8 cellular contexts compared by ENCODE assay signal in the genomic region with DNA sequence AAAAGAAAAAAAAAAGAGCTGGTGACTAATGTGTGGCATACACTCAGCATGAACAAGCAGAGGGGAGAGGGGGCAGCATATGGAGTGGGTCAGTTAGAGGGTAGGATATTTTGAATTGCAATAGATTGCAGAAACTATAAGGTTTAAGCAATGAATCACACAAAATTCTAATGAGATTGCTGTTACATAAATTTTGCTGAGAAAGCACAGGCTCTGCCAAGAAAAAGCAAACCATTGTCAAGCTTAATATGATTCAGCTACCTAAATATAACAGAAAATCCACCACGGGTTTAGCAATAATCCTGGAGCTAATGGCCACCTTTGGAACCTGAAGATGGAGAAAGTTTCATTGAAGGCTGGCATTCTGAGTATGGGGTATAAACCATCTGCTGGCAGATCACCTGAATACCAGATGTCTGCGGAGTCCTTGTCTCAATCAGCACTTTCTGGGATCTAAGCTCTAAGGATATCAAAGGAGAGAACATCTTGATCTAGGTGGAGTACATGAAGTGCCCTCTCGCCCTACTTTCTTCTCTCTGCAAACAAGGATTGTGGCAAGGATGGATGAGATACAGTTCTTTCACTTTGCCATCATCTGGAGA. TPM values are rescaled to one million over a fixed set of nuclear protein-coding genes. Genes with fewer than 3 reads are reported as not detected.
DNase-seq lines count a peak whose midpoint lies in the region; ATAC-seq and TF ChIP-seq lines count a peak whose summit lies in the region.

No MANE protein-coding gene starts in this region.

- H3K27ac ChIP-seq in Karpas-422 (ENCODE audit: low read length) (peak overlapping the region; percentile 9; the same call in 1 of the 2 replicates), heart left ventricle (peak overlapping the region in 4 of 12 donors; percentile 40 to 55 (median 48))

- no peak overlapping the region for H2AFZ ChIP-seq in Karpas-422 (ENCODE audit: low read length)

- H3K27me3 ChIP-seq in Karpas-422 (ENCODE audit: low read length) (no peaks in the 10 kb centered on the region), heart left ventricle (no peaks in the 10 kb centered on the region)

- no peak for ATAC-seq in HG03432 (IDR thresholded peaks at IDR 0.05; ENCODE audit: unreplicated experiment)
- no peak for ATAC-seq in HG02852 (IDR thresholded peaks at IDR 0.05; ENCODE audit: unreplicated experiment)
- no peak for ATAC-seq in GM21526 (IDR thresholded peaks at IDR 0.05; ENCODE audit: low FRiP score, unreplicated experiment)
- ATAC-seq in heart left ventricle, result no peak

- H3K36me3 ChIP-seq in Karpas-422 (ENCODE audit: insufficient read depth, low read length), result peaks cover 15% of the 10 kb centered on the region; the same call in 1 of the 2 replicates
- peaks cover 0 to 53% (median 35%) of the 10 kb centered on the region in 9 donors for H3K36me3 ChIP-seq in heart left ventricle

- no peak for TF ChIP-seq CTCF in chondrocyte (IDR thresholded peaks at IDR 0.05)
- TF ChIP-seq CTCF in heart left ventricle (IDR thresholded peaks at IDR 0.05), result no peak

- no peak overlapping the region for H3K4me2 ChIP-seq in Karpas-422 (ENCODE audit: low read depth, low read length, poor library complexity, severe bottlenecking)

- H3K9me3 Mint-ChIP-seq in chondrocyte (ENCODE audit: low read depth), result no peaks in the 10 kb centered on the region

- H3K4me1 ChIP-seq in Karpas-422 (ENCODE audit: low read length), result peaks cover 13% of the 10 kb centered on the region
- peaks cover 0 to 25% (median 20%) of the 10 kb centered on the region in 12 donors for H3K4me1 ChIP-seq in heart left ventricle

- peak overlapping the region; percentile 97 for H3K27ac Mint-ChIP-seq in chondrocyte (ENCODE audit: unreplicated experiment)

- intact Hi-C loops in heart left ventricle (cut with DNase I), result no loop called here

- DNase-seq in AG08395 (ENCODE audit: low spot score), result peak; percentile 91
- DNase-seq in Karpas-422, result no peak
- DNase-seq in chondrocyte (ENCODE audit: low spot score), result no peak
- DNase-seq in middle frontal gyrus (ENCODE audit: extremely low spot score, low spot score), result peak; percentile 18
- no peak for DNase-seq in heart left ventricle

- 0 out of 2 replicates have a peak, but pooled peaks cover 3% of the 10 kb centered on the region for H4K20me1 ChIP-seq in Karpas-422 (ENCODE audit: insufficient read depth, low read depth, low read length)

- peaks cover 28% of the 10 kb centered on the region for H3K4me1 Mint-ChIP-seq in chondrocyte (ENCODE audit: low read depth)

- TF ChIP-seq POLR2A in heart left ventricle (IDR thresholded peaks at IDR 0.05), result no peak

- H3K9ac ChIP-seq in Karpas-422 (ENCODE audit: low read length), result no peak overlapping the region

- no peak overlapping the region for H3K4me3 Mint-ChIP-seq in chondrocyte (ENCODE audit: unreplicated experiment)

- peaks cover 9% of the 10 kb centered on the region for H3K79me2 ChIP-seq in Karpas-422 (ENCODE audit: low read length)

- H3K9me3 ChIP-seq in Karpas-422 (ENCODE audit: low read length) (no peaks in the 10 kb centered on the region), heart left ventricle (no peaks in the 10 kb centered on the region)

- peaks cover 16% of the 10 kb centered on the region for H3K36me3 Mint-ChIP-seq in chondrocyte (ENCODE audit: low read depth)

- H3K4me3 ChIP-seq in Karpas-422 (ENCODE audit: low read length) (no peak overlapping the region), heart left ventricle (no peak overlapping the region)

- no peaks in the 10 kb centered on the region for H3K27me3 Mint-ChIP-seq in chondrocyte (ENCODE audit: low read depth)

- no peaks in the 10 kb centered on the region for H3K9me2 ChIP-seq in Karpas-422 (replicated peaks; ENCODE audit: insufficient read depth, low read length)

- WGBS in heart left ventricle, 4 donors, result 68 to 80% (median 75%) methylated on average over 3 of the region's 3 CpGs

RNA-seq across cellular contexts. Expression of gene ANGPTL7, which starts 30.3 kb away (rescaled TPM):
- not detected in 2 replicates for total RNA-seq in Karpas-422 (2014; rRNA removed; shearing (Covaris generic); ENCODE audit: low replicate concordance)
- total RNA-seq in chondrocyte (0.15 TPM in 1 of 3 replicates, not detected in the others), heart left ventricle (1 to 10 TPM in 4 of 9 donors, under 1 TPM in 4, not detected in 1; 0.21 to 2.6 (median 1.0) TPM)
- under 1 TPM; 0.15 to 0.27 TPM for polyA plus RNA-seq in heart left ventricle

RNA-seq across cellular contexts. Expression of gene EXOSC10, which starts 59.2 kb away (rescaled TPM):
- total RNA-seq in Karpas-422 (2014; rRNA removed; shearing (Covaris generic); ENCODE audit: low replicate concordance), result 47.8 and 72.0 TPM in 2 replicates
- total RNA-seq in chondrocyte, result 49.1 to 57.2 TPM (median 49.8 TPM) in 3 replicates
- total RNA-seq in heart left ventricle, result 10 to 100 TPM; 19.4 to 34.8 (median 22.5) TPM
- 10 to 100 TPM; 16.4 to 24.6 TPM for polyA plus RNA-seq in heart left ventricle

Comparison
In these comparisons a context has a peak if more than half of its experiments do, and no peak if none do; other contexts are left out.
1. DNase-seq: peak in AG08395 (single experiment) and middle frontal gyrus (single experiment); none in Karpas-422 (single experiment), chondrocyte (single experiment) and heart left ventricle (0 of 5).